In genomic region chr13:79455331-79455730, GRCh38 we compare ENCODE assay signal across 1 cellular context.
TF ChIP-seq lines count a peak whose summit lies in the region.

No MANE protein-coding gene starts in this region.

TF ChIP-seq in IMR-90, 13 proteins besides CTCF, POLR2A, EP300 and RAD21:
- TF ChIP-seq RCOR1 (IDR thresholded peaks at IDR 0.05; ENCODE audit: insufficient replicate concordance, low read length) (no peak), RFX5 (IDR thresholded peaks at IDR 0.05; ENCODE audit: low read depth, low read length) (no peak), MAZ (IDR thresholded peaks at IDR 0.05; ENCODE audit: borderline replicate concordance, low read depth, low read length) (no peak), SMC3 (IDR thresholded peaks at IDR 0.05; ENCODE audit: low read depth, low read length) (no peak), MAFK (IDR thresholded peaks at IDR 0.05; ENCODE audit: low read depth, low read length) (no peak), CEBPB (IDR thresholded peaks at IDR 0.05; ENCODE audit: low read depth, low read length) (no peak), MXI1 (IDR thresholded peaks at IDR 0.05; ENCODE audit: borderline replicate concordance, low read depth, low read length) (no peak), NFE2L2 (IDR thresholded peaks at IDR 0.05; ENCODE audit: low read depth, low read length) (no peak), FOS (IDR thresholded peaks at IDR 0.05; ENCODE audit: low read depth, low read length) (no peak), CHD1 (IDR thresholded peaks at IDR 0.05; ENCODE audit: low read depth, low read length) (no peak), BHLHE40 (IDR thresholded peaks at IDR 0.05; ENCODE audit: low read depth, low read length) (no peak)
- TF ChIP-seq, protein P1, sequence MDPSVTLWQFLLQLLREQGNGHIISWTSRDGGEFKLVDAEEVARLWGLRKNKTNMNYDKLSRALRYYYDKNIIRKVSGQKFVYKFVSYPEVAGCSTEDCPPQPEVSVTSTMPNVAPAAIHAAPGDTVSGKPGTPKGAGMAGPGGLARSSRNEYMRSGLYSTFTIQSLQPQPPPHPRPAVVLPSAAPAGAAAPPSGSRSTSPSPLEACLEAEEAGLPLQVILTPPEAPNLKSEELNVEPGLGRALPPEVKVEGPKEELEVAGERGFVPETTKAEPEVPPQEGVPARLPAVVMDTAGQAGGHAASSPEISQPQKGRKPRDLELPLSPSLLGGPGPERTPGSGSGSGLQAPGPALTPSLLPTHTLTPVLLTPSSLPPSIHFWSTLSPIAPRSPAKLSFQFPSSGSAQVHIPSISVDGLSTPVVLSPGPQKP (IDR thresholded peaks at IDR 0.05; ENCODE audit: borderline replicate concordance, low read depth, low read length): no peak
- TF ChIP-seq, protein P2, sequence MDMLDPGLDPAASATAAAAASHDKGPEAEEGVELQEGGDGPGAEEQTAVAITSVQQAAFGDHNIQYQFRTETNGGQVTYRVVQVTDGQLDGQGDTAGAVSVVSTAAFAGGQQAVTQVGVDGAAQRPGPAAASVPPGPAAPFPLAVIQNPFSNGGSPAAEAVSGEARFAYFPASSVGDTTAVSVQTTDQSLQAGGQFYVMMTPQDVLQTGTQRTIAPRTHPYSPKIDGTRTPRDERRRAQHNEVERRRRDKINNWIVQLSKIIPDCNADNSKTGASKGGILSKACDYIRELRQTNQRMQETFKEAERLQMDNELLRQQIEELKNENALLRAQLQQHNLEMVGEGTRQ (IDR thresholded peaks at IDR 0.05; ENCODE audit: low read depth, low read length): no peak
TF ChIP-seq in IMR-90: peak in this region for 0.
